In the genomic region with DNA sequence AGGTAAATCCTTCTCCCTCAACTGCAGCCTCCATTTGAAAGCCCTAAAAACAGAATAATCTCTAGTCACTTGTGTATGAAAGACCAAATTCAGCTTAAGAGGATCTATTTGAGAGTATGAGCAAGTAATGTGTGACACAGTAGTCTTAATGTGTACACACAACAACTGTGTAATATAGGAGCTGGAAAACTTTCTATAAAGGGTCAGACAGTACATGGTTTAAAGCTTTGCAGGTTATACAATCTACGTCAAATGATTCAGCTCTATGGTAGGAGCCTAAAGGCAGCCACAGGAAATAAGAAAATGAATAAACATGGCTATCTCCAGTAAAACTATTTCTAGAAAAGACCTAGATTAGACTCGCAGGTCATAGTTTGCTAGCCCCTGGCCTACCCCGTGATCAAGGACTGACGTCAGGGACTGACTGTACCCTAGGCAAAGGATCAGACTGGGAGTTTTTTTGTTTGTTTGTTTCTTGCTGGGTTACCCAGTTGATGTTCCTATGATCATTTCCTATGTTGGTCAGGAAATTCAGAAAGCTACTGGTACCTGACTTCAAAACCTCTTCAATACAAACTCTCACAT, we compare ENCODE assay signal across 17 cellular contexts. TPM values are rescaled to one million over a fixed set of nuclear protein-coding genes. Genes with fewer than 3 reads are reported as not detected.
DNase-seq lines count a peak whose midpoint lies in the region; ATAC-seq and TF ChIP-seq lines count a peak whose summit lies in the region.
"Had no signal": no experiment of that assay in that cellular context is flagged by ENCODE, and none has a peak within 500 bp of the region (broad histone marks: within the 10 kb centered on the region; RNA-seq: fewer than 3 reads in every experiment).

No MANE protein-coding gene starts in this region.

- H3K9me3 ChIP-seq in right cardiac atrium (ENCODE audit: control insufficient read depth, low read length), result no peaks in the 10 kb centered on the region
- H3K9me3 ChIP-seq in mesenchymal stem cell (ENCODE audit: control insufficient read depth, low read length), result no peaks in the 10 kb centered on the region
- H3K9me3 ChIP-seq: BE2C, SK-N-SH had no signal

- H3K27me3 Mint-ChIP-seq in WTC11 (ENCODE audit: low read depth), result no peaks in the 10 kb centered on the region
- H3K27me3 Mint-ChIP-seq: CD4-positive, alpha-beta T cell; IgD-negative memory B cell had no signal

- H3K4me2 ChIP-seq in mesenchymal stem cell (ENCODE audit: low read length, poor library complexity, severe bottlenecking), result no peak overlapping the region
- H3K4me2 ChIP-seq: SK-N-SH had no signal

- H3K36me3 Mint-ChIP-seq in WTC11, result no peaks in the 10 kb centered on the region

- DNase-seq in amniotic epithelial cell (ENCODE audit: low read depth), result peak; percentile 73
- DNase-seq in dermis blood vessel endothelial cell, result peak; percentile 12
- DNase-seq in right cardiac atrium, result peak in 1 of 3 donors; percentile 19
- peak; percentile 24 for DNase-seq in mesenchymal stem cell
- DNase-seq in NCI-H774 (lab: John Stamatoyannopoulos, UW), result no peak
- no peak for DNase-seq in WTC11 (ENCODE audit: low spot score)
- no peak for DNase-seq in T1000 (lab: John Stamatoyannopoulos, UW)
- DNase-seq: BE2C; CD4-positive, alpha-beta T cell; DMS53; HFFc6; NCI-H1930; NCI-H2171 treated with DMSO at 0.1 percent for 48 hours; NCI-H446 treated with DMSO at 0.1 percent for 48 hours; NCI-H748 treated with DMSO at 0.1 percent for 48 hours; SK-N-SH had no signal

- H3K27me3 ChIP-seq in right cardiac atrium (ENCODE audit: control insufficient read depth, insufficient read depth), result no peaks in the 10 kb centered on the region
- no peaks in the 10 kb centered on the region for H3K27me3 ChIP-seq in mesenchymal stem cell (ENCODE audit: control insufficient read depth in 1 of 2, insufficient read depth in 1 of 2, low read length in 2 of 2)
- H3K27me3 ChIP-seq: BE2C had no signal

- H3K9me3 Mint-ChIP-seq in WTC11, result no peaks in the 10 kb centered on the region
- H3K9me3 Mint-ChIP-seq: CD4-positive, alpha-beta T cell; HFFc6; IgD-negative memory B cell had no signal

- H3K4ac ChIP-seq in mesenchymal stem cell (ENCODE audit: low read depth in 1 of 2, low read length in 2 of 2), result no peak overlapping the region

- no peak overlapping the region for H3K4me3 ChIP-seq in right cardiac atrium (ENCODE audit: low read length)
- no peak overlapping the region for H3K4me3 ChIP-seq in mesenchymal stem cell (ENCODE audit: insufficient read depth in 1 of 2, low read depth in 1 of 2, low read length in 2 of 2)

- no peak overlapping the region for H3K27ac Mint-ChIP-seq in WTC11
- H3K27ac Mint-ChIP-seq: CD4-positive, alpha-beta T cell; HFFc6; IgD-negative memory B cell had no signal

- H3K79me1 ChIP-seq in mesenchymal stem cell (replicated peaks; ENCODE audit: low read length, poor library complexity, severe bottlenecking), result peaks cover 6% of the 10 kb centered on the region

- peaks cover 0 to 3% of the 10 kb centered on the region in 2 experiments for H3K36me3 ChIP-seq in mesenchymal stem cell (ENCODE audit: control insufficient read depth in 1 of 2, insufficient read depth in 2 of 2, low read depth in 1 of 2, low read length in 2 of 2)
- H3K36me3 ChIP-seq: BE2C had no signal

- H3K27ac ChIP-seq in right cardiac atrium (ENCODE audit: low read length) (no peak overlapping the region), mesenchymal stem cell (ENCODE audit: low read length, poor library complexity, severe bottlenecking) (no peak overlapping the region)

- CTCF ChIA-PET in WTC11 (lab: Charles Lee), result no interaction called here

- no peak overlapping the region for H3K9ac ChIP-seq in mesenchymal stem cell (ENCODE audit: low read length)
- H3K9ac ChIP-seq: SK-N-SH had no signal

- no peak overlapping the region for H3K14ac ChIP-seq in mesenchymal stem cell (ENCODE audit: low read length in 2 of 2)

- H2AK5ac ChIP-seq in mesenchymal stem cell (ENCODE audit: low read length, severe bottlenecking), result no peak overlapping the region

- no peak overlapping the region for H2BK5ac ChIP-seq in mesenchymal stem cell (ENCODE audit: low read depth, low read length, poor library complexity, severe bottlenecking)

- no peak for TF ChIP-seq CTCF in WTC11 (IDR thresholded peaks at IDR 0.05)

- H3K4me1 ChIP-seq in right cardiac atrium (ENCODE audit: control insufficient read depth, insufficient read depth, low read length) (peaks cover under 1% of the 10 kb centered on the region), mesenchymal stem cell (ENCODE audit: control insufficient read depth, insufficient read depth, low read depth, low read length) (peaks cover 1% of the 10 kb centered on the region)
- H3K4me1 ChIP-seq: BE2C had no signal

- H3K18ac ChIP-seq in mesenchymal stem cell (ENCODE audit: low read depth in 1 of 2, low read length in 2 of 2), result no peak overlapping the region

- ATAC-seq in right cardiac atrium (peak; percentile 63 to 84), WTC11 (no peak)

- H2BK120ac ChIP-seq in mesenchymal stem cell (ENCODE audit: low read depth, low read length), result no peak overlapping the region

- H4K8ac ChIP-seq in mesenchymal stem cell (ENCODE audit: low read length), result no peak overlapping the region

- H4K91ac ChIP-seq in mesenchymal stem cell (ENCODE audit: low read length), result no peak overlapping the region

- POLR2A ChIA-PET in WTC11 (lab: Charles Lee), result no interaction called here

- H2BK15ac ChIP-seq in mesenchymal stem cell (ENCODE audit: low read depth, poor library complexity, severe bottlenecking), result no peak overlapping the region

- H2BK12ac ChIP-seq in mesenchymal stem cell (ENCODE audit: low read length in 2 of 2), result no peak overlapping the region

- intact Hi-C loops in right cardiac atrium (cut with DNase I), result no loop called here

- no peak overlapping the region for H3K4me3 Mint-ChIP-seq in WTC11
- H3K4me3 Mint-ChIP-seq: CD4-positive, alpha-beta T cell; HFFc6; IgD-negative memory B cell had no signal

- 73% methylated on average over 4 of the region's 4 CpGs for WGBS in right cardiac atrium
- 100% methylated on average over 4 of the region's 4 CpGs for WGBS in mesenchymal stem cell

- no peak overlapping the region for H3K23ac ChIP-seq in mesenchymal stem cell (ENCODE audit: low read length in 2 of 2)

- H2AFZ ChIP-seq in mesenchymal stem cell (ENCODE audit: low read depth, low read length), result no peak overlapping the region

- H3K4me1 Mint-ChIP-seq in WTC11, result peaks cover 9% of the 10 kb centered on the region

TF ChIP-seq in WTC11, 78 proteins besides CTCF, POLR2A, EP300 and RAD21:
- TF ChIP-seq, protein P1, sequence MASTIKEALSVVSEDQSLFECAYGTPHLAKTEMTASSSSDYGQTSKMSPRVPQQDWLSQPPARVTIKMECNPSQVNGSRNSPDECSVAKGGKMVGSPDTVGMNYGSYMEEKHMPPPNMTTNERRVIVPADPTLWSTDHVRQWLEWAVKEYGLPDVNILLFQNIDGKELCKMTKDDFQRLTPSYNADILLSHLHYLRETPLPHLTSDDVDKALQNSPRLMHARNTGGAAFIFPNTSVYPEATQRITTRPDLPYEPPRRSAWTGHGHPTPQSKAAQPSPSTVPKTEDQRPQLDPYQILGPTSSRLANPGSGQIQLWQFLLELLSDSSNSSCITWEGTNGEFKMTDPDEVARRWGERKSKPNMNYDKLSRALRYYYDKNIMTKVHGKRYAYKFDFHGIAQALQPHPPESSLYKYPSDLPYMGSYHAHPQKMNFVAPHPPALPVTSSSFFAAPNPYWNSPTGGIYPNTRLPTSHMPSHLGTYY (CRISPR knock-in tag; IDR thresholded peaks at IDR 0.05), result no peak
- TF ChIP-seq ZBTB21 (CRISPR knock-in tag; IDR thresholded peaks at IDR 0.05; ENCODE audit: borderline replicate concordance) (no peak), JUN (CRISPR knock-in tag; IDR thresholded peaks at IDR 0.05) (no peak), ZNF396 (CRISPR knock-in tag; IDR thresholded peaks at IDR 0.05; ENCODE audit: borderline replicate concordance) (no peak), GABPB1 (CRISPR knock-in tag; IDR thresholded peaks at IDR 0.05) (no peak)
- TF ChIP-seq, protein P2, sequence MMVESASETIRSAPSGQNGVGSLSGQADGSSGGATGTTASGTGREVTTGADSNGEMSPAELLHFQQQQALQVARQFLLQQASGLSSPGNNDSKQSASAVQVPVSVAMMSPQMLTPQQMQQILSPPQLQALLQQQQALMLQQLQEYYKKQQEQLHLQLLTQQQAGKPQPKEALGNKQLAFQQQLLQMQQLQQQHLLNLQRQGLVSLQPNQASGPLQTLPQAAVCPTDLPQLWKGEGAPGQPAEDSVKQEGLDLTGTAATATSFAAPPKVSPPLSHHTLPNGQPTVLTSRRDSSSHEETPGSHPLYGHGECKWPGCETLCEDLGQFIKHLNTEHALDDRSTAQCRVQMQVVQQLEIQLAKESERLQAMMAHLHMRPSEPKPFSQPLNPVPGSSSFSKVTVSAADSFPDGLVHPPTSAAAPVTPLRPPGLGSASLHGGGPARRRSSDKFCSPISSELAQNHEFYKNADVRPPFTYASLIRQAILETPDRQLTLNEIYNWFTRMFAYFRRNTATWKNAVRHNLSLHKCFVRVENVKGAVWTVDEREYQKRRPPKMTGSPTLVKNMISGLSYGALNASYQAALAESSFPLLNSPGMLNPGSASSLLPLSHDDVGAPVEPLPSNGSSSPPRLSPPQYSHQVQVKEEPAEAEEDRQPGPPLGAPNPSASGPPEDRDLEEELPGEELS (CRISPR knock-in tag; IDR thresholded peaks at IDR 0.05), result no peak
- TF ChIP-seq, protein P3, sequence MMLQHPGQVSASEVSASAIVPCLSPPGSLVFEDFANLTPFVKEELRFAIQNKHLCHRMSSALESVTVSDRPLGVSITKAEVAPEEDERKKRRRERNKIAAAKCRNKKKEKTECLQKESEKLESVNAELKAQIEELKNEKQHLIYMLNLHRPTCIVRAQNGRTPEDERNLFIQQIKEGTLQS (CRISPR knock-in tag; conservative IDR thresholded peaks at IDR 0.05), result no peak
- TF ChIP-seq, protein P4, sequence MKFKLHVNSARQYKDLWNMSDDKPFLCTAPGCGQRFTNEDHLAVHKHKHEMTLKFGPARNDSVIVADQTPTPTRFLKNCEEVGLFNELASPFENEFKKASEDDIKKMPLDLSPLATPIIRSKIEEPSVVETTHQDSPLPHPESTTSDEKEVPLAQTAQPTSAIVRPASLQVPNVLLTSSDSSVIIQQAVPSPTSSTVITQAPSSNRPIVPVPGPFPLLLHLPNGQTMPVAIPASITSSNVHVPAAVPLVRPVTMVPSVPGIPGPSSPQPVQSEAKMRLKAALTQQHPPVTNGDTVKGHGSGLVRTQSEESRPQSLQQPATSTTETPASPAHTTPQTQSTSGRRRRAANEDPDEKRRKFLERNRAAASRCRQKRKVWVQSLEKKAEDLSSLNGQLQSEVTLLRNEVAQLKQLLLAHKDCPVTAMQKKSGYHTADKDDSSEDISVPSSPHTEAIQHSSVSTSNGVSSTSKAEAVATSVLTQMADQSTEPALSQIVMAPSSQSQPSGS (CRISPR knock-in tag; IDR thresholded peaks at IDR 0.05; ENCODE audit: borderline replicate concordance, low read depth), result no peak

RNA-seq across cellular contexts. Expression of a gene that starts 39.7 kb away (rescaled TPM):
- 11.6 and 12.1 TPM in 2 replicates for total RNA-seq in dermis blood vessel endothelial cell
- 10 to 100 TPM; 23.5 to 24.6 (median 23.8) TPM for total RNA-seq in right cardiac atrium
- polyA plus RNA-seq in right cardiac atrium, result 9.8 TPM
- polyA plus RNA-seq in mesenchymal stem cell (2013, experiment 1 of 2), result 4.2 TPM
- 4.4 TPM for polyA plus RNA-seq in mesenchymal stem cell (2013, experiment 2 of 2)
- 4.2 to 4.5 TPM (median 4.3 TPM) in 3 replicates for total RNA-seq in WTC11 (2021)

Comparison
In these comparisons a context has a peak if more than half of its experiments do, and no peak if none do; other contexts are left out.
1. DNase-seq: peak in amniotic epithelial cell (single experiment), dermis blood vessel endothelial cell (single experiment) and mesenchymal stem cell (single experiment); none in NCI-H774 (single experiment), WTC11 (single experiment) and T1000 (single experiment).